In genomic region chr10:7432884-7433726, GRCh38 we compare ENCODE assay signal across 11 cellular contexts. TPM values are rescaled to one million over a fixed set of nuclear protein-coding genes. Genes with fewer than 3 reads are reported as not detected.
DNase-seq lines count a peak whose midpoint lies in the region; ATAC-seq, FAIRE-seq and TF ChIP-seq lines count a peak whose summit lies in the region.
"Had no signal": no experiment of that assay in that cellular context is flagged by ENCODE, and none has a peak within 500 bp of the region (broad histone marks: within the 10 kb centered on the region; RNA-seq: fewer than 3 reads in every experiment).

No MANE protein-coding gene starts in this region.

- no peaks in the 10 kb centered on the region for H3K9me1 ChIP-seq in keratinocyte (ENCODE audit: control insufficient read depth, extremely low read depth, insufficient read depth, low read length)

- peak; percentile 58 for DNase-seq in A673 (ENCODE audit: low spot score)
- peak; percentile 71 for DNase-seq in LNCaP clone FGC (ENCODE audit: low read depth)
- DNase-seq in keratinocyte (ENCODE audit: low read depth, low spot score) = no peak
- no peak for DNase-seq in HTR-8/SVneo (ENCODE audit: insufficient read length, low spot score)
- no peak for DNase-seq in activated gamma-delta T cell (lab: John Stamatoyannopoulos, UW)
- DNase-seq in effector memory CD8-positive, alpha-beta T cell = no peak
- no peak for DNase-seq in uterus
- DNase-seq: effector CD4-positive, alpha-beta T cell; NCI-H1930 had no signal

- H4K20me1 ChIP-seq in keratinocyte (ENCODE audit: control insufficient read depth, extremely low read depth, insufficient read depth, low read length) = no peaks in the 10 kb centered on the region

- H3K79me2 ChIP-seq in keratinocyte (ENCODE audit: control insufficient read depth, insufficient read depth, low read length) = no peaks in the 10 kb centered on the region

- POLR2A ChIA-PET in A673 (lab: Charles Lee; ENCODE audit: low non-redundant PET) = no interaction called here

- TF ChIP-seq CTCF in A673 (conservative IDR thresholded peaks at IDR 0.05; ENCODE audit: low read depth, low read length) = no peak
- no peak for TF ChIP-seq CTCF in LNCaP clone FGC (IDR thresholded peaks at IDR 0.05; ENCODE audit: control insufficient read depth, extremely low read depth, insufficient read depth)
- TF ChIP-seq CTCF in VCaP (conservative IDR thresholded peaks at IDR 0.05) = no peak
- no peak for TF ChIP-seq CTCF in keratinocyte (optimal IDR thresholded peaks at IDR 0.05 in 1 of 3, IDR thresholded peaks at IDR 0.05 in 1 of 3, conservative IDR thresholded peaks at IDR 0.05 in 1 of 3; ENCODE audit: extremely low read depth in 1 of 3, insufficient read depth in 2 of 3, low read length in 3 of 3)
- no peak for TF ChIP-seq CTCF in uterus (IDR thresholded peaks at IDR 0.05)

- CTCF ChIA-PET in A673 (lab: Charles Lee) = no interaction called here

- H3K4me1 Mint-ChIP-seq in effector memory CD8-positive, alpha-beta T cell (ENCODE audit: low read depth in 2 of 2) = peaks cover 6 to 10% of the 10 kb centered on the region in 2 donors

- no peaks in the 10 kb centered on the region for H3K9me3 ChIP-seq in A673 (ENCODE audit: low read depth, low read length, poor library complexity, severe bottlenecking)
- H3K9me3 ChIP-seq in keratinocyte (ENCODE audit: control insufficient read depth, low read depth, low read length) = no peaks in the 10 kb centered on the region
- no peaks in the 10 kb centered on the region for H3K9me3 ChIP-seq in uterus
- H3K9me3 ChIP-seq: thoracic aorta had no signal

- intact Hi-C loops in A673 (cut with micrococcal nuclease; ENCODE audit: unreplicated experiment) = no loop called here
- intact Hi-C loops in uterus (cut with DNase I; ENCODE audit: low total_unique reads) = no loop called here

- no peaks in the 10 kb centered on the region for H3K36me3 Mint-ChIP-seq in effector memory CD8-positive, alpha-beta T cell (ENCODE audit: insufficient read depth)

- no peak overlapping the region for H3K4me3 Mint-ChIP-seq in effector memory CD8-positive, alpha-beta T cell

- no peak for FAIRE-seq in keratinocyte (lab: Jason Lieb, UNC)
- FAIRE-seq in HTR-8/SVneo (lab: Jason Lieb, UNC) = no peak

- no peak overlapping the region for H3K27ac Mint-ChIP-seq in effector memory CD8-positive, alpha-beta T cell

- dilution Hi-C loops in keratinocyte (cut with MboI; ENCODE audit: extremely low pct_ligation_motif_present, low sequenced_read_pairs) = no loop called here

- TF ChIP-seq POLR2A in uterus (IDR thresholded peaks at IDR 0.05) = no peak

- no peaks in the 10 kb centered on the region for H3K9me3 Mint-ChIP-seq in effector memory CD8-positive, alpha-beta T cell

- peak overlapping the region; percentile 25 for H3K4me2 ChIP-seq in keratinocyte (ENCODE audit: control insufficient read depth, extremely low read depth, insufficient read depth, low read depth, low read length)

- ATAC-seq in effector memory CD8-positive, alpha-beta T cell (replicated peaks) = no peak

- no peak overlapping the region for H3K9ac ChIP-seq in keratinocyte (ENCODE audit: control insufficient read depth, extremely low read depth, insufficient read depth, low read length)

- peaks cover 8% of the 10 kb centered on the region for H3K4me1 ChIP-seq in A673 (ENCODE audit: insufficient read depth, low read length, poor library complexity, severe bottlenecking)
- no peaks in the 10 kb centered on the region for H3K4me1 ChIP-seq in keratinocyte (ENCODE audit: control insufficient read depth, extremely low read depth, insufficient read depth, low read length)
- no peaks in the 10 kb centered on the region for H3K4me1 ChIP-seq in uterus

- no peak overlapping the region for H3K27ac ChIP-seq in A673 (ENCODE audit: low read depth, low read length, poor library complexity, severe bottlenecking)
- peak overlapping the region; percentile 72 for H3K27ac ChIP-seq in VCaP
- no peak overlapping the region for H3K27ac ChIP-seq in keratinocyte (ENCODE audit: control insufficient read depth, insufficient read depth, low read length)
- no peak overlapping the region for H3K27ac ChIP-seq in uterus
- H3K27ac ChIP-seq: thoracic aorta had no signal

- peak overlapping the region; percentile 15 for H2AFZ ChIP-seq in keratinocyte (ENCODE audit: control insufficient read depth, low read length)

- H3K36me3 ChIP-seq in A673 (ENCODE audit: insufficient read depth, low read length, poor library complexity, severe bottlenecking) = no peaks in the 10 kb centered on the region
- no peaks in the 10 kb centered on the region for H3K36me3 ChIP-seq in keratinocyte (ENCODE audit: control insufficient read depth in 2 of 2, extremely low read depth in 1 of 2, insufficient read depth in 2 of 2, low read length in 2 of 2)
- H3K36me3 ChIP-seq in uterus = no peaks in the 10 kb centered on the region
- H3K36me3 ChIP-seq: thoracic aorta had no signal

- peak overlapping the region; percentile 20 for H3K4me3 ChIP-seq in A673 (ENCODE audit: low read depth, low read length, poor library complexity, severe bottlenecking)
- peak overlapping the region; percentile 26 for H3K4me3 ChIP-seq in LNCaP clone FGC (ENCODE audit: low read depth, low read length)
- H3K4me3 ChIP-seq in keratinocyte (ENCODE audit: control insufficient read depth in 2 of 3, extremely low read depth in 1 of 3, insufficient read depth in 2 of 3, low read depth in 1 of 3, low read length in 3 of 3) = peak overlapping the region in 1 of 3 experiments; percentile 22
- no peak overlapping the region for H3K4me3 ChIP-seq in uterus
- H3K4me3 ChIP-seq: thoracic aorta had no signal

- H3K27me3 ChIP-seq in A673 (replicated peaks; ENCODE audit: insufficient read depth, low read depth, low read length, poor library complexity) = peaks cover 29% of the 10 kb centered on the region
- peaks cover 29% of the 10 kb centered on the region for H3K27me3 ChIP-seq in keratinocyte (ENCODE audit: control insufficient read depth, extremely low read depth, insufficient read depth, low read length)
- H3K27me3 ChIP-seq in uterus = no peaks in the 10 kb centered on the region

- peaks cover 0 to 5% of the 10 kb centered on the region in 2 donors for H3K27me3 Mint-ChIP-seq in effector memory CD8-positive, alpha-beta T cell

- BruUV-seq in A673 (replicated peaks; lab: Mats Ljungman, UMichigan) = no TSS peak

RNA-seq across cellular contexts. Expression of gene SFMBT2, which starts 22.3 kb away (rescaled TPM):
- 8.2 and 11.8 TPM in 2 replicates for total RNA-seq in A673 (2021)
- polyA plus RNA-seq in keratinocyte = 0.48 to 0.71 TPM (median 0.71 TPM) in 3 replicates
- polyA plus RNA-seq in keratinocyte (2011; ENCODE audit: low read depth) = 0.07 TPM
- polyA plus RNA-seq in keratinocyte (2011; cell fraction: cytosol; rRNA removed) = 0.23 and 0.51 TPM in 2 replicates
- 1.5 and 1.6 TPM in 2 replicates for polyA plus RNA-seq in keratinocyte (2011; cell fraction: nucleus; rRNA removed)
- 0.14 and 0.44 TPM in 2 replicates for polyA plus RNA-seq in keratinocyte (2012; ENCODE audit: low replicate concordance)
- 0.69 to 2.8 TPM (median 0.79 TPM) in 3 replicates for polyA minus RNA-seq in keratinocyte
- 1.2 TPM for polyA minus RNA-seq in keratinocyte (2011; cell fraction: cytosol; rRNA and poly(A)+ RNA removed)
- polyA minus RNA-seq in keratinocyte (2011; cell fraction: nucleus; rRNA and poly(A)+ RNA removed) = 1.5 and 2.4 TPM in 2 replicates
- total RNA-seq in uterus = 10 to 100 TPM in 3 of 4 donors, 1 to 10 TPM in 1; 7.7 to 23.4 (median 14.7) TPM

Comparison
In these comparisons a context has a peak if more than half of its experiments do, and no peak if none do; other contexts are left out.
1. DNase-seq: peak in A673 (single experiment) and LNCaP clone FGC (single experiment); none in keratinocyte (single experiment), HTR-8/SVneo (single experiment), activated gamma-delta T cell (single experiment), effector memory CD8-positive, alpha-beta T cell (0 of 3) and uterus (0 of 2).
2. H3K4me3 ChIP-seq: peak in A673 (single experiment) and LNCaP clone FGC (single experiment); none in uterus (0 of 2).